ENCODE assay signal across 2 cellular contexts in the genomic region with DNA sequence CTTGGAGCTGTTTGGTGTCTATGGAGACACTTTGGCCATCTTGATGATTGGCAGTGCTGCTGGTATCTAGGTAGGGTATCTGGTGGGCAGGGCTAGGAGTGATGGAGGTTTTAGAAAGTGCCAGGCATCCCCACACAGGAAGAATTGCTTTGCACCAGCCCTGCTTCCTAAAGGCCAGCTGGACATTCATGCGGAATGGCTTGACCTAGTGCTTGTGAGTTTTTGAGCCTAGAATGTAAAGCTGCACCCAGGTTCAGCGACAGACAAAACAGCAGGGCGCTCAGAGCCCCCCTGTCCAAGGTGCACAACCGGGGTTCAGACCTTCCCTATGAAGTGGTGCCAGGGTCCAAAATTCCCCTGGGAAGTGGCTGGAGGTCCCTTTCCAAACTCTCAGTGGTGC.
"Had no signal": no experiment of that assay in that cellular context is flagged by ENCODE, and none has a peak within 500 bp of the region (broad histone marks: within the 10 kb centered on the region; RNA-seq: fewer than 3 reads in every experiment).

No MANE protein-coding gene starts in this region.

- DNase-seq: GF-D8 had no signal

- H3K4me3 ChIP-seq: GM12878 had no signal

- ATAC-seq: GM12878 had no signal
